ENCODE assay signal across 1 cellular context in genomic region chr14:100404419-100404818, GRCh38.
A peak's percentile ranks its signal among the peaks of the same experiment; 100 is the strongest.
TF ChIP-seq lines count a peak whose summit lies in the region.

No MANE protein-coding gene starts in this region.

TF ChIP-seq in K562, 482 proteins besides CTCF, POLR2A, EP300 and RAD21:
- TF ChIP-seq ZNF23 (CRISPR knock-in tag; IDR thresholded peaks at IDR 0.05) (no peak), CBFA2T3 (IDR thresholded peaks at IDR 0.05) (peak; percentile 25; the same call in 1 of the 2 replicates), ZBTB7A (IDR thresholded peaks at IDR 0.05; ENCODE audit: borderline replicate concordance, control insufficient read depth, low read depth, low read length) (peak; percentile 48; the same call in 1 of the 2 replicates)
